Comparison of ENCODE assay signal across 20 cellular contexts in the genomic region with DNA sequence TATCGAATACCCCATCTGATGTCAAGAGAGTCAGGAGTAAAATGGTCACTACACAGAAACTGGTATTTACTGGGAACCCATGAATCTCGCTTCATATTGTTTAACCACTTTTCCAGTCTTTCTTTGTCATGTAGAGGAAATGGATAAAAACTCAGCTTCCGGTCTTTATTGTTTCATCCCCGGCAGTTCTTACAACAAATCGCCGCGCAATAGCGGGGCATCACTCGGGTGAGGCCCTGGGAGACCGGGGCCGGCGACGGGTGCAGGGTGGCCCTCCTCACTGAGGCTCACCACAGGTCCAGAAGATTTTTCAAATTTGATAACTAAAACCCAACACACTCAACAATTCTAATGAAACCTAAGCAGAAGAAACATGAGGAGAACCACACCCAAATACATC. TPM values are rescaled to one million over a fixed set of nuclear protein-coding genes. Genes with fewer than 3 reads are reported as not detected.
DNase-seq lines count a peak whose midpoint lies in the region; ATAC-seq, FAIRE-seq and TF ChIP-seq lines count a peak whose summit lies in the region.
"Had no signal": no experiment of that assay in that cellular context is flagged by ENCODE, and none has a peak within 500 bp of the region (broad histone marks: within the 10 kb centered on the region; RNA-seq: fewer than 3 reads in every experiment).

No MANE protein-coding gene starts in this region.

- no peak overlapping the region for H2AFZ ChIP-seq in GM23338

- H3K4me1 Mint-ChIP-seq in GM23338 (peaks cover 15% of the 10 kb centered on the region), WTC11 (peaks cover 25% of the 10 kb centered on the region)
- H3K4me1 Mint-ChIP-seq: B cell had no signal

- no peaks in the 10 kb centered on the region; the same call in 1 of the 2 replicates for H4K20me1 ChIP-seq in GM23338 (replicated peaks; ENCODE audit: insufficient read depth)
- H4K20me1 ChIP-seq: BLaER1 treated with 17β-estradiol and CSF1 and Interleukin-3, amounts not matched to agents 10 nM and 100 nM had no signal

- ATAC-seq in GM23338 (no peak), WTC11 (no peak)
- ATAC-seq: A549; CD8-positive, alpha-beta T cell had no signal

- peaks cover 6% of the 10 kb centered on the region; the same call in 1 of the 2 replicates for H3K4me1 ChIP-seq in GM23338 (ENCODE audit: insufficient read depth)
- H3K4me1 ChIP-seq: A549 had no signal

- H3K9me2 ChIP-seq in GM23338 (ENCODE audit: insufficient read depth) = peaks cover 5% of the 10 kb centered on the region; the same call in 1 of the 2 replicates

- 0 out of 2 replicates have a peak, but pooled peaks cover 3% of the 10 kb centered on the region for H3K79me2 ChIP-seq in GM23338 (replicated peaks; ENCODE audit: insufficient read depth)

- no peak overlapping the region for H3K4me2 ChIP-seq in GM23338
- H3K4me2 ChIP-seq: A549 had no signal

- no peak overlapping the region for H3K4me3 Mint-ChIP-seq in GM23338
- no peak overlapping the region for H3K4me3 Mint-ChIP-seq in WTC11
- H3K4me3 Mint-ChIP-seq: B cell; CD4-positive, alpha-beta T cell; CD8-positive, alpha-beta T cell had no signal

- FAIRE-seq in frontal cortex (lab: Jason Lieb, UNC) = no peak
- FAIRE-seq: GM12891 had no signal

- no peak overlapping the region for H3K27ac Mint-ChIP-seq in GM23338
- peak overlapping the region; percentile 88 for H3K27ac Mint-ChIP-seq in WTC11
- H3K27ac Mint-ChIP-seq: B cell; CD4-positive, alpha-beta T cell; CD8-positive, alpha-beta T cell had no signal

- CTCF ChIA-PET in WTC11 (lab: Charles Lee) = no interaction called here

- H3K27me3 Mint-ChIP-seq in GM23338 (ENCODE audit: insufficient read depth, low read depth, poor library complexity) (no peaks in the 10 kb centered on the region), WTC11 (ENCODE audit: low read depth) (no peaks in the 10 kb centered on the region)
- H3K27me3 Mint-ChIP-seq: B cell; CD4-positive, alpha-beta T cell had no signal

- H3K9me3 Mint-ChIP-seq in GM23338 = no peaks in the 10 kb centered on the region
- 0 out of 2 replicates have a peak, but pooled peaks cover 5% of the 10 kb centered on the region for H3K9me3 Mint-ChIP-seq in WTC11
- H3K9me3 Mint-ChIP-seq: CD4-positive, alpha-beta T cell; CD8-positive, alpha-beta T cell had no signal

- DNase-seq in GM23338 (ENCODE audit: low spot score) (no peak), WTC11 (ENCODE audit: low spot score) (no peak), dermis microvascular lymphatic vessel endothelial cell (ENCODE audit: low read depth in 2 of 2) (peak; percentile 29 to 67), lung microvascular endothelial cell (ENCODE audit: low read depth in 2 of 2) (peak; percentile 67 to 79), SKM-1 (lab: John Stamatoyannopoulos, UW; ENCODE audit: unreplicated experiment) (no peak), frontal cortex (ENCODE audit: low spot score in 2 of 2) (no peak), Kasumi-1 (lab: John Stamatoyannopoulos, UW) (no peak)
- DNase-seq: AML-193; Caco-2; Calu3; CD4-positive, alpha-beta T cell; CD8-positive, alpha-beta T cell; DMS79 treated with DMSO at 0.1 percent for 48 hours; GF-D8 had no signal

- no peak for TF ChIP-seq CTCF in GM23338 (conservative IDR thresholded peaks at IDR 0.05; ENCODE audit: low read depth in 2 of 2)
- no peak for TF ChIP-seq CTCF in WTC11 (IDR thresholded peaks at IDR 0.05)

- H3K36me3 Mint-ChIP-seq in GM23338 (ENCODE audit: low read depth) = peaks cover 39% of the 10 kb centered on the region
- H3K36me3 Mint-ChIP-seq in WTC11 = peaks cover 42% of the 10 kb centered on the region

- peak overlapping the region; percentile 21; the same call in 1 of the 2 replicates for H3K27ac ChIP-seq in GM23338 (ENCODE audit: low read depth)
- H3K27ac ChIP-seq: 22Rv1; A549; BLaER1 treated with 17β-estradiol and CSF1 and Interleukin-3, amounts not matched to agents 10 nM and 100 nM; C4-2B had no signal

- peaks cover 5% of the 10 kb centered on the region; the same call in 1 of the 2 replicates for H3K36me3 ChIP-seq in GM23338 (ENCODE audit: insufficient read depth)

- POLR2A ChIA-PET in WTC11 (lab: Charles Lee) = no interaction called here

- H3F3A ChIP-seq in GM23338 (replicated peaks; ENCODE audit: low read depth) = no peaks in the 10 kb centered on the region

- no peaks in the 10 kb centered on the region for H3K27me3 ChIP-seq in GM23338 (ENCODE audit: insufficient read depth)
- H3K27me3 ChIP-seq: BLaER1 treated with 17β-estradiol and CSF1 and Interleukin-3, amounts not matched to agents 10 nM and 100 nM had no signal

- no peak overlapping the region for H3K4me3 ChIP-seq in GM23338
- H3K4me3 ChIP-seq: A549; BLaER1 treated with 17β-estradiol and CSF1 and Interleukin-3, amounts not matched to agents 10 nM and 100 nM had no signal

TF ChIP-seq in GM23338, 12 proteins besides CTCF, POLR2A, EP300 and RAD21 (continues in another document):
- TF ChIP-seq STAT1 (IDR thresholded peaks at IDR 0.05; ENCODE audit: unreplicated experiment) (no peak), ZNF331 (CRISPR knock-in tag; IDR thresholded peaks at IDR 0.05; ENCODE audit: low read depth) (no peak), ETS1 (IDR thresholded peaks at IDR 0.05) (no peak), EZH2phosphoT487 (IDR thresholded peaks at IDR 0.05; ENCODE audit: unreplicated experiment) (no peak), POLR2AphosphoS5 (IDR thresholded peaks at IDR 0.05; ENCODE audit: low read depth) (no peak), ZNF114 (CRISPR knock-in tag; IDR thresholded peaks at IDR 0.05) (no peak), EZH2 (IDR thresholded peaks at IDR 0.05; ENCODE audit: low read depth, unreplicated experiment) (no peak)

TF ChIP-seq in WTC11, 78 proteins besides CTCF, POLR2A, EP300 and RAD21 (continues in another document):
- TF ChIP-seq NR3C1 (CRISPR knock-in tag; conservative IDR thresholded peaks at IDR 0.05; ENCODE audit: low read depth) = no peak
- TF ChIP-seq STAT6 (CRISPR knock-in tag; conservative IDR thresholded peaks at IDR 0.05; ENCODE audit: low read depth) = no peak
- TF ChIP-seq ATF1 (CRISPR knock-in tag; IDR thresholded peaks at IDR 0.05) = no peak
- no peak for TF ChIP-seq ZNF396 (CRISPR knock-in tag; IDR thresholded peaks at IDR 0.05; ENCODE audit: borderline replicate concordance)
- TF ChIP-seq CREB1 (CRISPR knock-in tag; IDR thresholded peaks at IDR 0.05) = no peak
- TF ChIP-seq, protein P1, sequence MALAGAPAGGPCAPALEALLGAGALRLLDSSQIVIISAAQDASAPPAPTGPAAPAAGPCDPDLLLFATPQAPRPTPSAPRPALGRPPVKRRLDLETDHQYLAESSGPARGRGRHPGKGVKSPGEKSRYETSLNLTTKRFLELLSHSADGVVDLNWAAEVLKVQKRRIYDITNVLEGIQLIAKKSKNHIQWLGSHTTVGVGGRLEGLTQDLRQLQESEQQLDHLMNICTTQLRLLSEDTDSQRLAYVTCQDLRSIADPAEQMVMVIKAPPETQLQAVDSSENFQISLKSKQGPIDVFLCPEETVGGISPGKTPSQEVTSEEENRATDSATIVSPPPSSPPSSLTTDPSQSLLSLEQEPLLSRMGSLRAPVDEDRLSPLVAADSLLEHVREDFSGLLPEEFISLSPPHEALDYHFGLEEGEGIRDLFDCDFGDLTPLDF (CRISPR knock-in tag; IDR thresholded peaks at IDR 0.05) = no peak
- no peak for TF ChIP-seq NR2C2 (CRISPR knock-in tag; IDR thresholded peaks at IDR 0.05)
- TF ChIP-seq E2F4 (CRISPR knock-in tag; IDR thresholded peaks at IDR 0.05; ENCODE audit: borderline replicate concordance, low read depth) = no peak
- no peak for TF ChIP-seq ZNF423 (CRISPR knock-in tag; IDR thresholded peaks at IDR 0.05)

RNA-seq across cellular contexts. Expression of gene PTPRN2, which starts 35.6 kb away (rescaled TPM):
- 3.7 and 4.0 TPM in 2 replicates for total RNA-seq in GM23338 (2014; rRNA removed; shearing (Covaris generic))
- 0.87 and 1.4 TPM in 2 replicates for polyA plus RNA-seq in GM23338 (2016; fragmentation: Nextera tagmentation; extraction: Ambion mirVana)
- total RNA-seq in WTC11 (2021) (2.6 to 4.7 TPM (median 3.9 TPM) in 3 replicates), dermis microvascular lymphatic vessel endothelial cell (2.4 and 3.4 TPM in 2 replicates), lung microvascular endothelial cell (2.2 and 4.6 TPM in 2 replicates), frontal cortex (52.2 TPM)

Comparison
In these comparisons a context has a peak if more than half of its experiments do, and no peak if none do; other contexts are left out.
1. DNase-seq: peak in dermis microvascular lymphatic vessel endothelial cell (2 of 2) and lung microvascular endothelial cell (2 of 2); none in GM23338 (single experiment), WTC11 (single experiment), SKM-1 (single experiment), frontal cortex (0 of 2) and Kasumi-1 (0 of 2).